ENCODE assay signal across 27 cellular contexts in the genomic region with DNA sequence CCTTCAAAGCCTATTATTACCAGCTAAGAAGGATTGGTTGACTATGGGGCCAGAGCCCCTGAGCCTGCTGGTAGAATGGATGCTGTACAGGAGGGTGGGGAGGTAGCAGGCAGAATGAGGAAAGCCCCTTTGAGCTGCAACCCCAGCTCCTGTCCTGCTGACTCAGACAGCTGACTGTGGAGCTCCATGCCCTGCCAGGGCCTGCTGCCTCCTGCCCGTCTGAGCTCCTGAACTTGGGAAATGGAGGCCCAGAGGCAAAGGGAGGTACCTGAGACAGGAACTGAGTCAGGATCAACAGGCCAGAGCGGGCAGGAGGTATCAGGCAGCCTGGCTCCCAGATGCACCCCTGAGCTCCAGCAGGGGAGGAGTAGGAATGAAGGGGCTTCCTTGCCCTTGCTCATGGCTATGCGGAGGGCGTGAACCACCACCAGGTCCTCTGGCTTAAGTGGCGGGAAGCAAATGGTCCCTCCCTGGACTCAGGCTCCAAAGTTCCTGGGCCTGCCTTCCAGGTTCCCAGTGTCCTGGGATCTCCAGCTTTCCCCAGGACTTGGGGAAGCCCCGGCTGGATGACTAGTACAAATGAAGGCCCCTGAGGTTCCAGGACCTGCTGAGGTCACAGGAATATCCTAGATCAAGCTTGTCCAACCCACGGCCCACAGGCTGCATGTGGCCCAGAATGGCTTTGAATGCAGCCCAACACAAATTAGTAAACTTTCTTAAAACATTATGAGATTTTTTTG. TPM values are rescaled to one million over a fixed set of nuclear protein-coding genes. Genes with fewer than 3 reads are reported as not detected.
DNase-seq lines count a peak whose midpoint lies in the region; TF ChIP-seq lines count a peak whose summit lies in the region.
"Had no signal": no experiment of that assay in that cellular context is flagged by ENCODE, and none has a peak within 500 bp of the region (broad histone marks: within the 10 kb centered on the region; RNA-seq: fewer than 3 reads in every experiment).

No MANE protein-coding gene starts in this region.

- peak overlapping the region; percentile 73 for H3K4me2 ChIP-seq in mammary epithelial cell (ENCODE audit: insufficient read depth, low read depth, low read length)
- no peak overlapping the region for H3K4me2 ChIP-seq in MM.1S (ENCODE audit: low read depth, low read length)
- H3K4me2 ChIP-seq: BLaER1 had no signal

- H3K4me3 ChIP-seq in breast epithelium (no peak overlapping the region), mammary epithelial cell (replicated peaks in 1 of 3; ENCODE audit: insufficient read depth in 1 of 3, low read depth in 2 of 3, low read length in 3 of 3) (no peak overlapping the region), MM.1S (ENCODE audit: low read length) (no peak overlapping the region)
- H3K4me3 ChIP-seq: BLaER1, esophagus muscularis mucosa, gastroesophageal sphincter, HAP-1, lung, upper lobe of left lung had no signal

- H3K27me3 ChIP-seq in breast epithelium (no peaks in the 10 kb centered on the region), mammary epithelial cell (ENCODE audit: insufficient read depth, low read length) (no peaks in the 10 kb centered on the region), MM.1S (replicated peaks; ENCODE audit: insufficient read depth, low read length) (no peaks in the 10 kb centered on the region)
- H3K27me3 ChIP-seq: BLaER1, esophagus muscularis mucosa, gastroesophageal sphincter, upper lobe of left lung had no signal

- H3K36me3 Mint-ChIP-seq in MCF 10A (ENCODE audit: insufficient read depth, unreplicated experiment), result peaks cover 10% of the 10 kb centered on the region
- H3K36me3 Mint-ChIP-seq in neural crest cell (ENCODE audit: low read depth), result no peaks in the 10 kb centered on the region
- H3K36me3 Mint-ChIP-seq: activated naive CD8-positive, alpha-beta T cell had no signal

- dilution Hi-C loops in mammary epithelial cell (cut with HindIII; ENCODE audit: low sequenced_read_pairs), result no loop called here

- no TSS peak for BruUV-seq in MCF 10A (replicated peaks; lab: Mats Ljungman, UMichigan)
- no TSS peak for BruUV-seq in mammary epithelial cell (replicated peaks; lab: Mats Ljungman, UMichigan)

- CTCF ChIA-PET in MCF 10A (lab: Yijun Ruan, JAX) (interaction anchor here (0.6 to 3.4 kb wide), 13 partner anchors 8 to 182 kb away, joined by 3 to 23 read pairs (median 5); no protein-coding TSS in a partner anchor), mammary epithelial cell (lab: Charles Lee; ENCODE audit: low non-redundant PET) (interaction anchor here (0.5 to 0.7 kb wide), 3 partner anchors 18 to 167 kb away, joined by 3 to 4 read pairs (median 4); no protein-coding TSS in a partner anchor)

- H3K36me3 ChIP-seq in breast epithelium (no peaks in the 10 kb centered on the region), mammary epithelial cell (ENCODE audit: insufficient read depth, low read length) (peaks cover under 1% of the 10 kb centered on the region), MM.1S (replicated peaks; ENCODE audit: insufficient read depth, low read length) (no peaks in the 10 kb centered on the region)

- H3K4me1 ChIP-seq in breast epithelium (no peaks in the 10 kb centered on the region), mammary epithelial cell (ENCODE audit: insufficient read depth, low read length) (peaks cover 83% of the 10 kb centered on the region), MM.1S (ENCODE audit: low read length) (peaks cover 19% of the 10 kb centered on the region)
- H3K4me1 ChIP-seq: Caco-2 had no signal

- TF ChIP-seq CTCF in MCF 10A (IDR thresholded peaks at IDR 0.05; ENCODE audit: unreplicated experiment), result no peak
- TF ChIP-seq CTCF in breast epithelium (IDR thresholded peaks at IDR 0.05), result no peak
- no peak for TF ChIP-seq CTCF in mammary epithelial cell (conservative IDR thresholded peaks at IDR 0.05 in 1 of 2, IDR thresholded peaks at IDR 0.05 in 1 of 2; ENCODE audit: extremely low read depth in 1 of 2, insufficient read depth in 1 of 2, low read depth in 1 of 2, low read length in 2 of 2)
- no peak for TF ChIP-seq CTCF in neural crest cell (conservative IDR thresholded peaks at IDR 0.05)
- TF ChIP-seq CTCF in MM.1S (IDR thresholded peaks at IDR 0.05; ENCODE audit: low read length), result no peak

- no peak for TF ChIP-seq POLR2A in breast epithelium (IDR thresholded peaks at IDR 0.05)

- POLR2A ChIA-PET in MCF 10A (lab: Yijun Ruan, JAX), result interaction anchor here (0.7 to 9.7 kb wide), 19 partner anchors 8 to 165 kb away, joined by 3 to 131 read pairs (median 4); partner anchors contain the start of genes ARID1A, GPATCH3, GPN2 and NUDC

- peak overlapping the region; percentile 40 for H3K4me3 Mint-ChIP-seq in MCF 10A (ENCODE audit: unreplicated experiment)
- H3K4me3 Mint-ChIP-seq in neural crest cell, result peak overlapping the region; percentile 61
- H3K4me3 Mint-ChIP-seq: activated naive CD8-positive, alpha-beta T cell; activated T-helper 1 cell treated with anti-CD3 and anti-CD28 coated beads, Interleukin-12 subunit alpha, Interleukin-12 subunit beta, Interleukin-2, Interleukin-4 antibody, amounts not matched to agents 30 ng/mL and 10 ng/mL and 1 ng/mL, durations not matched to agents 14 hours and 24 hours and 36 hours; T-cell had no signal

- no peaks in the 10 kb centered on the region for H4K20me1 ChIP-seq in mammary epithelial cell (ENCODE audit: insufficient read depth, low read length)
- H4K20me1 ChIP-seq in MM.1S (ENCODE audit: insufficient read depth, low read length), result no peaks in the 10 kb centered on the region
- H4K20me1 ChIP-seq: BLaER1 had no signal

- H3K4me1 Mint-ChIP-seq in MCF 10A (ENCODE audit: insufficient read depth, unreplicated experiment) (peaks cover 41% of the 10 kb centered on the region), neural crest cell (peaks cover 5% of the 10 kb centered on the region)

- peaks cover 20% of the 10 kb centered on the region for H3K79me2 ChIP-seq in mammary epithelial cell (ENCODE audit: insufficient read depth, low read length)
- no peaks in the 10 kb centered on the region for H3K79me2 ChIP-seq in MM.1S (ENCODE audit: low read length)

- intact Hi-C loops in MCF 10A (cut with micrococcal nuclease), result no loop called here
- intact Hi-C loops in breast epithelium (cut with DNase I; ENCODE audit: low total_unique reads), result no loop called here
- intact Hi-C loops in mammary epithelial cell (cut with micrococcal nuclease), result no loop called here

- no peaks in the 10 kb centered on the region for H3K27me3 Mint-ChIP-seq in MCF 10A (ENCODE audit: insufficient read depth, unreplicated experiment)
- H3K27me3 Mint-ChIP-seq in neural crest cell (ENCODE audit: low read depth), result no peaks in the 10 kb centered on the region
- H3K27me3 Mint-ChIP-seq: activated naive CD8-positive, alpha-beta T cell; T-cell had no signal

- WGBS in mammary epithelial cell (ENCODE audit: low coverage, missing lambda C conversion rate), result 0% methylated on average over 5 of the region's 7 CpGs

- DNase-seq in MCF 10A (ENCODE audit: unreplicated experiment) (peak; percentile 94), breast epithelium (ENCODE audit: low spot score in 2 of 2) (no peak), mammary epithelial cell (peak; percentile 100), neural crest cell (ENCODE audit: low read depth, low spot score) (no peak), MM.1S (no peak), cerebellar nuclear complex (lab: John Stamatoyannopoulos, UW) (no peak), activated T-cell treated with anti-CD3 and anti-CD28 coated beads for 4 hours (no peak)
- no peak for DNase-seq in stimulated activated CD4-positive, alpha-beta T cell treated with anti-CD3 and anti-CD28 coated beads, Interleukin-2, amount 100 ng/mL, for 24 hours
- DNase-seq: Caco-2; effector CD4-positive, alpha-beta T cell; islet precursor cell; Kasumi-1; NCI-H1092; NCI-H1930; small intestine; stimulated activated CD4-positive, alpha-beta T cell treated with anti-CD3 and anti-CD28 coated beads, Interleukin-4, amount 100 ng/mL, for 1 hour; stimulated activated naive CD4-positive, alpha-beta T cell treated with Interleukin-2 at 50 U/mL for 16 hours; T-cell; upper lobe of left lung had no signal

- H3K27ac ChIP-seq in breast epithelium (peak overlapping the region in 1 of 2 donors; percentile 19), mammary epithelial cell (ENCODE audit: insufficient read depth, low read depth, low read length) (peak overlapping the region; percentile 98), MM.1S (ENCODE audit: low read length) (no peak overlapping the region)
- H3K27ac ChIP-seq: BLaER1, esophagus muscularis mucosa, upper lobe of left lung had no signal

- no peaks in the 10 kb centered on the region for H3K9me3 Mint-ChIP-seq in MCF 10A (ENCODE audit: unreplicated experiment)
- H3K9me3 Mint-ChIP-seq in neural crest cell, result no peaks in the 10 kb centered on the region
- H3K9me3 Mint-ChIP-seq: activated T-helper 1 cell treated with anti-CD3 and anti-CD28 coated beads, Interleukin-12 subunit alpha, Interleukin-12 subunit beta, Interleukin-2, Interleukin-4 antibody, amounts not matched to agents 30 ng/mL and 10 ng/mL and 1 ng/mL, durations not matched to agents 14 hours and 24 hours and 36 hours; T-cell had no signal

- peaks cover 21% of the 10 kb centered on the region for H3F3A ChIP-seq in MM.1S (ENCODE audit: insufficient read depth, low read length)

- H3K9ac ChIP-seq in mammary epithelial cell (ENCODE audit: insufficient read depth, low read length) (peak overlapping the region; percentile 90), MM.1S (ENCODE audit: low read length) (no peak overlapping the region)
- H3K9ac ChIP-seq: BLaER1 had no signal

- peak overlapping the region; percentile 81 for H3K27ac Mint-ChIP-seq in MCF 10A (ENCODE audit: low read depth, unreplicated experiment)
- H3K27ac Mint-ChIP-seq in neural crest cell (ENCODE audit: unreplicated experiment), result no peak overlapping the region
- H3K27ac Mint-ChIP-seq: activated naive CD8-positive, alpha-beta T cell; T-cell had no signal

- H3K9me3 ChIP-seq in breast epithelium (no peaks in the 10 kb centered on the region), mammary epithelial cell (replicated peaks; ENCODE audit: insufficient read depth, low read length) (no peaks in the 10 kb centered on the region), MM.1S (replicated peaks; ENCODE audit: insufficient read depth, low read length) (no peaks in the 10 kb centered on the region)
- H3K9me3 ChIP-seq: BLaER1, Caco-2, esophagus muscularis mucosa, gastroesophageal sphincter, HAP-1, upper lobe of left lung had no signal

- H2AFZ ChIP-seq in mammary epithelial cell (ENCODE audit: low read depth, low read length) (no peak overlapping the region), MM.1S (ENCODE audit: low read length) (no peak overlapping the region)

- in situ Hi-C loops in mammary epithelial cell (cut with MboI; ENCODE audit: low sequenced_read_pairs in 2 of 2), result no loop called here

- H3K9me2 ChIP-seq in MM.1S (replicated peaks; ENCODE audit: insufficient read depth, low read length), result no peaks in the 10 kb centered on the region

RNA-seq across cellular contexts. Expression of gene SFN, which starts 3.9 kb away (rescaled TPM):
- total RNA-seq in MCF 10A (2022), result 270 and 337 TPM in 2 replicates
- 10 to 100 TPM in 2 of 3 donors, not detected in 1; 12.1 to 18.4 TPM for total RNA-seq in breast epithelium
- 1,000 to 10,000 TPM; 1,135 to 2,555 TPM for total RNA-seq in mammary epithelial cell
- 2,641 TPM for polyA plus RNA-seq in mammary epithelial cell
- polyA minus RNA-seq in mammary epithelial cell, result 1,141 TPM
- total RNA-seq in neural crest cell, result 0.30 TPM in 1 of 2 replicates, not detected in the other
- total RNA-seq: A673 had no signal

RNA-seq across cellular contexts. Expression of gene GPN2, which starts 31.0 kb away (rescaled TPM):
- total RNA-seq in MCF 10A (2022) (38.9 and 39.7 TPM in 2 replicates), breast epithelium (10 to 100 TPM in 2 of 3 donors, 1 to 10 TPM in 1; 8.5 to 17.7 (median 13.4) TPM), mammary epithelial cell (10 to 100 TPM; 14.7 to 48.3 TPM), neural crest cell (28.5 and 31.7 TPM in 2 replicates)
- 39.5 TPM for polyA plus RNA-seq in mammary epithelial cell
- 62.3 TPM for polyA minus RNA-seq in mammary epithelial cell

RNA-seq across cellular contexts. Expression of gene ZDHHC18, which starts 32.6 kb away (rescaled TPM):
- total RNA-seq in MCF 10A (2022) (14.0 and 15.5 TPM in 2 replicates), breast epithelium (10 to 100 TPM; 12.3 to 35.4 (median 16.4) TPM), mammary epithelial cell (10 to 100 TPM; 14.2 to 20.2 TPM), neural crest cell (41.7 and 44.3 TPM in 2 replicates)
- 24.5 TPM for polyA plus RNA-seq in mammary epithelial cell
- 19.8 TPM for polyA minus RNA-seq in mammary epithelial cell

RNA-seq across cellular contexts. Expression of gene GPATCH3, which starts 41.2 kb away (rescaled TPM):
- 9.9 and 14.1 TPM in 2 replicates for total RNA-seq in MCF 10A (2022)
- 10 to 100 TPM in 2 of 3 donors, 1 to 10 TPM in 1; 8.3 to 13.5 (median 11.8) TPM for total RNA-seq in breast epithelium
- total RNA-seq in mammary epithelial cell, result 10 to 100 TPM; 10.8 to 19.4 TPM
- 8.2 TPM for polyA plus RNA-seq in mammary epithelial cell
- polyA minus RNA-seq in mammary epithelial cell, result 19.7 TPM
- 17.2 and 21.3 TPM in 2 replicates for total RNA-seq in neural crest cell

RNA-seq across cellular contexts. Expression of gene NR0B2, which starts 54.7 kb away (rescaled TPM):
- total RNA-seq in MCF 10A (2022) (not detected in 2 replicates), breast epithelium (not detected), mammary epithelial cell (not detected), neural crest cell (not detected in 2 replicates)
- not detected for polyA plus RNA-seq in mammary epithelial cell
- not detected for polyA minus RNA-seq in mammary epithelial cell
- total RNA-seq: A673; activated T-helper 1 cell treated with anti-CD3 and anti-CD28 coated beads, Interleukin-12 subunit alpha, Interleukin-12 subunit beta, Interleukin-2, Interleukin-4 antibody, amounts not matched to agents 30 ng/mL and 10 ng/mL and 1 ng/mL, durations not matched to agents 14 hours and 24 hours and 36 hours; esophagus muscularis mucosa; gastroesophageal sphincter; T-cell had no signal

Comparison
In these comparisons a context has a peak if more than half of its experiments do, and no peak if none do; other contexts are left out.
1. DNase-seq: peak in MCF 10A (single experiment) and mammary epithelial cell (single experiment); none in breast epithelium (0 of 2), neural crest cell (single experiment), MM.1S (single experiment), stimulated activated CD4-positive, alpha-beta T cell treated with anti-CD3 and anti-CD28 coated beads, Interleukin-2, amount 100 ng/mL, for 24 hours (0 of 2), cerebellar nuclear complex (0 of 2) and activated T-cell treated with anti-CD3 and anti-CD28 coated beads for 4 hours (single experiment).
2. RNA of gene SFN, which starts 3.9 kb away (total RNA-seq): 1,135 to 2,555 TPM in mammary epithelial cell and 270 to 337 TPM in MCF 10A; 12.1 to 18.4 TPM in breast epithelium and 0.30 TPM in neural crest cell; every median in the first group is over 10 times any median in the second.